In the genomic region with DNA sequence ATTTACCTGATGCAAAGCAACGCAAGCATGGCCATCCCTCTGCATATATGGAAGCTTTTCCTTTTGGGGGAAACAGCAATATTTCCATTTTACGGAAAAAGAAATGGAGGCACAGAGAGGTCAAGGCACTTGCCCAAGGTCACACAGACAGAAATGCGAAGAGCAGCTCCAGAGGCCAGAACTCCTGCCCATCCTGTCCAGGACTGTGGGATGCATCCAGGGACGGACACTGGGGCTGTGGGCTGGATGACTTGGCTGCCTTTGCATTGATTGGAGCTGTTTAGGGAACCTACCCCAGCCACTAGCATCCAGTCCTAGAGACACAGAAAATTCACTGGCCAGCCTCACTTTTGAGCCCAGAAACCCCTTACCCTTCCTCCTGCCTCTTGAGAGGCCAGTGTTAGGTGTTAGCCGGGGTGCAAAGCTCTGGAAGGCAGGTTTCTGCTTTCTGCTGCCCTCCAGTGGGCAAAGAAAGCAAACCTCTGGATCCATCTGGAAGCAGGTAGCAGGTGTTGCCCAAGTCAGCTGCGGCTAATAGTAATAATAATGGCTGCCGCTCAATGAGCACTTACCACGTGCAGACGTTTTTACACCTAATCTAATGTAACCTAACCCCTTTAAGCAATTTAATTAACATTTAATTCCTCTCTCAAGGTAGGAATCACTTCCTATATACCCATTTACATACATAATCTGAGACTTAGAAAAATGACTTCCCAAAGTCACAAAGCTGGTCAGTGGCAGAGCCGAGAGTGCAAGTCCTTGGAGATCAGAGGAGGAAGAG, we compare ENCODE assay signal across 1 cellular context.
A peak's percentile ranks its signal among the peaks of the same experiment; 100 is the strongest.
TF ChIP-seq lines count a peak whose summit lies in the region.

No MANE protein-coding gene starts in this region.

TF ChIP-seq in GM12878, 131 proteins besides CTCF, POLR2A, EP300 and RAD21 (continued from another document):
- TF ChIP-seq, protein P1, sequence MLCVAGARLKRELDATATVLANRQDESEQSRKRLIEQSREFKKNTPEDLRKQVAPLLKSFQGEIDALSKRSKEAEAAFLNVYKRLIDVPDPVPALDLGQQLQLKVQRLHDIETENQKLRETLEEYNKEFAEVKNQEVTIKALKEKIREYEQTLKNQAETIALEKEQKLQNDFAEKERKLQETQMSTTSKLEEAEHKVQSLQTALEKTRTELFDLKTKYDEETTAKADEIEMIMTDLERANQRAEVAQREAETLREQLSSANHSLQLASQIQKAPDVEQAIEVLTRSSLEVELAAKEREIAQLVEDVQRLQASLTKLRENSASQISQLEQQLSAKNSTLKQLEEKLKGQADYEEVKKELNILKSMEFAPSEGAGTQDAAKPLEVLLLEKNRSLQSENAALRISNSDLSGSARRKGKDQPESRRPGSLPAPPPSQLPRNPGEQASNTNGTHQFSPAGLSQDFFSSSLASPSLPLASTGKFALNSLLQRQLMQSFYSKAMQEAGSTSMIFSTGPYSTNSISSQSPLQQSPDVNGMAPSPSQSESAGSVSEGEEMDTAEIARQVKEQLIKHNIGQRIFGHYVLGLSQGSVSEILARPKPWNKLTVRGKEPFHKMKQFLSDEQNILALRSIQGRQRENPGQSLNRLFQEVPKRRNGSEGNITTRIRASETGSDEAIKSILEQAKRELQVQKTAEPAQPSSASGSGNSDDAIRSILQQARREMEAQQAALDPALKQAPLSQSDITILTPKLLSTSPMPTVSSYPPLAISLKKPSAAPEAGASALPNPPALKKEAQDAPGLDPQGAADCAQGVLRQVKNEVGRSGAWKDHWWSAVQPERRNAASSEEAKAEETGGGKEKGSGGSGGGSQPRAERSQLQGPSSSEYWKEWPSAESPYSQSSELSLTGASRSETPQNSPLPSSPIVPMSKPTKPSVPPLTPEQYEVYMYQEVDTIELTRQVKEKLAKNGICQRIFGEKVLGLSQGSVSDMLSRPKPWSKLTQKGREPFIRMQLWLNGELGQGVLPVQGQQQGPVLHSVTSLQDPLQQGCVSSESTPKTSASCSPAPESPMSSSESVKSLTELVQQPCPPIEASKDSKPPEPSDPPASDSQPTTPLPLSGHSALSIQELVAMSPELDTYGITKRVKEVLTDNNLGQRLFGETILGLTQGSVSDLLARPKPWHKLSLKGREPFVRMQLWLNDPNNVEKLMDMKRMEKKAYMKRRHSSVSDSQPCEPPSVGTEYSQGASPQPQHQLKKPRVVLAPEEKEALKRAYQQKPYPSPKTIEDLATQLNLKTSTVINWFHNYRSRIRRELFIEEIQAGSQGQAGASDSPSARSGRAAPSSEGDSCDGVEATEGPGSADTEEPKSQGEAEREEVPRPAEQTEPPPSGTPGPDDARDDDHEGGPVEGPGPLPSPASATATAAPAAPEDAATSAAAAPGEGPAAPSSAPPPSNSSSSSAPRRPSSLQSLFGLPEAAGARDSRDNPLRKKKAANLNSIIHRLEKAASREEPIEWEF (IDR thresholded peaks at IDR 0.05; ENCODE audit: insufficient replicate concordance, low read depth, low read length): no peak
- no peak for TF ChIP-seq CBFB (IDR thresholded peaks at IDR 0.05; ENCODE audit: low read depth)
- TF ChIP-seq SMC3 (IDR thresholded peaks at IDR 0.05; ENCODE audit: borderline replicate concordance, low read length): peak; percentile 84
- no peak for TF ChIP-seq NR2C2 (IDR thresholded peaks at IDR 0.05; ENCODE audit: borderline replicate concordance, control insufficient read depth, insufficient read length, low read depth)
- TF ChIP-seq STAT1 (conservative IDR thresholded peaks at IDR 0.05): no peak
- 0 out of 2 replicates have a peak, but pooled peaks have one; percentile 18 for TF ChIP-seq IKZF1 (conservative IDR thresholded peaks at IDR 0.05)
- TF ChIP-seq, protein P2, sequence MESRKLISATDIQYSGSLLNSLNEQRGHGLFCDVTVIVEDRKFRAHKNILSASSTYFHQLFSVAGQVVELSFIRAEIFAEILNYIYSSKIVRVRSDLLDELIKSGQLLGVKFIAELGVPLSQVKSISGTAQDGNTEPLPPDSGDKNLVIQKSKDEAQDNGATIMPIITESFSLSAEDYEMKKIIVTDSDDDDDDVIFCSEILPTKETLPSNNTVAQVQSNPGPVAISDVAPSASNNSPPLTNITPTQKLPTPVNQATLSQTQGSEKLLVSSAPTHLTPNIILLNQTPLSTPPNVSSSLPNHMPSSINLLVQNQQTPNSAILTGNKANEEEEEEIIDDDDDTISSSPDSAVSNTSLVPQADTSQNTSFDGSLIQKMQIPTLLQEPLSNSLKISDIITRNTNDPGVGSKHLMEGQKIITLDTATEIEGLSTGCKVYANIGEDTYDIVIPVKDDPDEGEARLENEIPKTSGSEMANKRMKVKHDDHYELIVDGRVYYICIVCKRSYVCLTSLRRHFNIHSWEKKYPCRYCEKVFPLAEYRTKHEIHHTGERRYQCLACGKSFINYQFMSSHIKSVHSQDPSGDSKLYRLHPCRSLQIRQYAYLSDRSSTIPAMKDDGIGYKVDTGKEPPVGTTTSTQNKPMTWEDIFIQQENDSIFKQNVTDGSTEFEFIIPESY (IDR thresholded peaks at IDR 0.05): no peak
- no peak for TF ChIP-seq ZSCAN29 (IDR thresholded peaks at IDR 0.05)
- peak in 1 of 2 experiments; percentile 40; a peak in 1 of 4 replicates for TF ChIP-seq BHLHE40 (IDR thresholded peaks at IDR 0.05; ENCODE audit: borderline replicate concordance in 1 of 2, low read depth in 2 of 2, low read length in 1 of 2)
- no peak for TF ChIP-seq LARP7 (IDR thresholded peaks at IDR 0.05)
- TF ChIP-seq YY1 (IDR thresholded peaks at IDR 0.05; ENCODE audit: low read depth, low read length): peak; percentile 90
- TF ChIP-seq MEF2A (IDR thresholded peaks at IDR 0.05; ENCODE audit: insufficient read depth, low read depth, low read length): 0 out of 2 replicates have a peak, but pooled peaks have one; percentile 9
- peak; percentile 23; the same call in 1 of the 2 replicates for TF ChIP-seq TCF3 (IDR thresholded peaks at IDR 0.05; ENCODE audit: borderline replicate concordance, insufficient read depth, low read depth, low read length)
- TF ChIP-seq POLR2AphosphoS2 (IDR thresholded peaks at IDR 0.05; ENCODE audit: low read depth, low read length): no peak
- TF ChIP-seq JUNB (IDR thresholded peaks at IDR 0.05): no peak
- peak; percentile 28; the same call in 1 of the 2 replicates for TF ChIP-seq RAD51 (IDR thresholded peaks at IDR 0.05)
- TF ChIP-seq ZBED1 (IDR thresholded peaks at IDR 0.05; ENCODE audit: borderline replicate concordance): no peak
- TF ChIP-seq, protein P3, sequence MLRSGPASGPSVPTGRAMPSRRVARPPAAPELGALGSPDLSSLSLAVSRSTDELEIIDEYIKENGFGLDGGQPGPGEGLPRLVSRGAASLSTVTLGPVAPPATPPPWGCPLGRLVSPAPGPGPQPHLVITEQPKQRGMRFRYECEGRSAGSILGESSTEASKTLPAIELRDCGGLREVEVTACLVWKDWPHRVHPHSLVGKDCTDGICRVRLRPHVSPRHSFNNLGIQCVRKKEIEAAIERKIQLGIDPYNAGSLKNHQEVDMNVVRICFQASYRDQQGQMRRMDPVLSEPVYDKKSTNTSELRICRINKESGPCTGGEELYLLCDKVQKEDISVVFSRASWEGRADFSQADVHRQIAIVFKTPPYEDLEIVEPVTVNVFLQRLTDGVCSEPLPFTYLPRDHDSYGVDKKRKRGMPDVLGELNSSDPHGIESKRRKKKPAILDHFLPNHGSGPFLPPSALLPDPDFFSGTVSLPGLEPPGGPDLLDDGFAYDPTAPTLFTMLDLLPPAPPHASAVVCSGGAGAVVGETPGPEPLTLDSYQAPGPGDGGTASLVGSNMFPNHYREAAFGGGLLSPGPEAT (IDR thresholded peaks at IDR 0.05; ENCODE audit: low read depth): 0 out of 2 replicates have a peak, but pooled peaks have one; percentile 27
- no peak for TF ChIP-seq MXI1 (IDR thresholded peaks at IDR 0.05; ENCODE audit: low read depth, low read length)
- TF ChIP-seq, protein P4, sequence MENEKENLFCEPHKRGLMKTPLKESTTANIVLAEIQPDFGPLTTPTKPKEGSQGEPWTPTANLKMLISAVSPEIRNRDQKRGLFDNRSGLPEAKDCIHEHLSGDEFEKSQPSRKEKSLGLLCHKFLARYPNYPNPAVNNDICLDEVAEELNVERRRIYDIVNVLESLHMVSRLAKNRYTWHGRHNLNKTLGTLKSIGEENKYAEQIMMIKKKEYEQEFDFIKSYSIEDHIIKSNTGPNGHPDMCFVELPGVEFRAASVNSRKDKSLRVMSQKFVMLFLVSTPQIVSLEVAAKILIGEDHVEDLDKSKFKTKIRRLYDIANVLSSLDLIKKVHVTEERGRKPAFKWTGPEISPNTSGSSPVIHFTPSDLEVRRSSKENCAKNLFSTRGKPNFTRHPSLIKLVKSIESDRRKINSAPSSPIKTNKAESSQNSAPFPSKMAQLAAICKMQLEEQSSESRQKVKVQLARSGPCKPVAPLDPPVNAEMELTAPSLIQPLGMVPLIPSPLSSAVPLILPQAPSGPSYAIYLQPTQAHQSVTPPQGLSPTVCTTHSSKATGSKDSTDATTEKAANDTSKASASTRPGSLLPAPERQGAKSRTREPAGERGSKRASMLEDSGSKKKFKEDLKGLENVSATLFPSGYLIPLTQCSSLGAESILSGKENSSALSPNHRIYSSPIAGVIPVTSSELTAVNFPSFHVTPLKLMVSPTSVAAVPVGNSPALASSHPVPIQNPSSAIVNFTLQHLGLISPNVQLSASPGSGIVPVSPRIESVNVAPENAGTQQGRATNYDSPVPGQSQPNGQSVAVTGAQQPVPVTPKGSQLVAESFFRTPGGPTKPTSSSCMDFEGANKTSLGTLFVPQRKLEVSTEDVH (IDR thresholded peaks at IDR 0.05; ENCODE audit: low read depth, partially characterized antibody): no peak
- TF ChIP-seq POU2F2 (IDR thresholded peaks at IDR 0.05; ENCODE audit: borderline replicate concordance, low read depth, low read length): peak; percentile 53; the same call in 1 of the 3 replicates
- TF ChIP-seq, protein P5, sequence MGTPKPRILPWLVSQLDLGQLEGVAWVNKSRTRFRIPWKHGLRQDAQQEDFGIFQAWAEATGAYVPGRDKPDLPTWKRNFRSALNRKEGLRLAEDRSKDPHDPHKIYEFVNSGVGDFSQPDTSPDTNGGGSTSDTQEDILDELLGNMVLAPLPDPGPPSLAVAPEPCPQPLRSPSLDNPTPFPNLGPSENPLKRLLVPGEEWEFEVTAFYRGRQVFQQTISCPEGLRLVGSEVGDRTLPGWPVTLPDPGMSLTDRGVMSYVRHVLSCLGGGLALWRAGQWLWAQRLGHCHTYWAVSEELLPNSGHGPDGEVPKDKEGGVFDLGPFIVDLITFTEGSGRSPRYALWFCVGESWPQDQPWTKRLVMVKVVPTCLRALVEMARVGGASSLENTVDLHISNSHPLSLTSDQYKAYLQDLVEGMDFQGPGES (IDR thresholded peaks at IDR 0.05): 0 out of 2 replicates have a peak, but pooled peaks have one; percentile 43
